Comparison of ENCODE assay signal across 2 cellular contexts in genomic region chr22:21922370-21923162, GRCh38.
TF ChIP-seq lines count a peak whose summit lies in the region.

No MANE protein-coding gene starts in this region.

TF ChIP-seq in K562, 482 proteins besides CTCF, POLR2A, EP300 and RAD21 (continues in another document):
- TF ChIP-seq TCF7 (IDR thresholded peaks at IDR 0.05; ENCODE audit: borderline replicate concordance) (no peak), MEIS2 (IDR thresholded peaks at IDR 0.05; ENCODE audit: partially characterized antibody) (no peak), HEY1 (CRISPR knock-in tag; IDR thresholded peaks at IDR 0.05; ENCODE audit: borderline replicate concordance) (no peak), HDAC8 (tag; IDR thresholded peaks at IDR 0.05) (0 out of 2 replicates have a peak, but pooled peaks have one; percentile 44), RBFOX2 (IDR thresholded peaks at IDR 0.05; ENCODE audit: low read depth, low read length) (peak; percentile 38; the same call in 1 of the 2 replicates), PHB (CRISPR knock-in tag; IDR thresholded peaks at IDR 0.05) (peak; percentile 30; the same call in 1 of the 2 replicates), ZNF282 (CRISPR knock-in tag; IDR thresholded peaks at IDR 0.05) (peak; percentile 56; the same call in 1 of the 2 replicates), CBFB (CRISPR knock-in tag; IDR thresholded peaks at IDR 0.05) (0 out of 2 replicates have a peak, but pooled peaks have one; percentile 46), ZNF740 (CRISPR knock-in tag; IDR thresholded peaks at IDR 0.05) (0 out of 2 replicates have a peak, but pooled peaks have one; percentile 48), ZNF740 (tag; IDR thresholded peaks at IDR 0.05) (no peak), RAD51 (IDR thresholded peaks at IDR 0.05; ENCODE audit: borderline replicate concordance, low read depth) (no peak), PHF8 (IDR thresholded peaks at IDR 0.05; ENCODE audit: borderline replicate concordance, low read length) (peak; percentile 17; the same call in 1 of the 2 replicates), YBX1 (IDR thresholded peaks at IDR 0.05) (no peak), NFE2 (IDR thresholded peaks at IDR 0.05; ENCODE audit: low read depth) (0 out of 2 replicates have a peak, but pooled peaks have one; percentile 2), BCL6 (CRISPR knock-in tag; IDR thresholded peaks at IDR 0.05) (no peak), ZNF143 (CRISPR knock-in tag; IDR thresholded peaks at IDR 0.05) (peak; percentile 28; the same call in 1 of the 2 replicates), TEAD1 (CRISPR knock-in tag; IDR thresholded peaks at IDR 0.05) (no peak), SUPT5H (IDR thresholded peaks at IDR 0.05) (peak; percentile 20; the same call in 1 of the 2 replicates)
- TF ChIP-seq, protein P1, sequence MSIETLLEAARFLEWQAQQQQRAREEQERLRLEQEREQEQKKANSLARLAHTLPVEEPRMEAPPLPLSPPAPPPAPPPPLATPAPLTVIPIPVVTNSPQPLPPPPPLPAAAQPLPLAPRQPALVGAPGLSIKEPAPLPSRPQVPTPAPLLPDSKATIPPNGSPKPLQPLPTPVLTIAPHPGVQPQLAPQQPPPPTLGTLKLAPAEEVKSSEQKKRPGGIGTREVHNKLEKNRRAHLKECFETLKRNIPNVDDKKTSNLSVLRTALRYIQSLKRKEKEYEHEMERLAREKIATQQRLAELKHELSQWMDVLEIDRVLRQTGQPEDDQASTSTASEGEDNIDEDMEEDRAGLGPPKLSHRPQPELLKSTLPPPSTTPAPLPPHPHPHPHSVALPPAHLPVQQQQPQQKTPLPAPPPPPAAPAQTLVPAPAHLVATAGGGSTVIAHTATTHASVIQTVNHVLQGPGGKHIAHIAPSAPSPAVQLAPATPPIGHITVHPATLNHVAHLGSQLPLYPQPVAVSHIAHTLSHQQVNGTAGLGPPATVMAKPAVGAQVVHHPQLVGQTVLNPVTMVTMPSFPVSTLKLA (conservative IDR thresholded peaks at IDR 0.05) = no peak
- TF ChIP-seq, protein P2, sequence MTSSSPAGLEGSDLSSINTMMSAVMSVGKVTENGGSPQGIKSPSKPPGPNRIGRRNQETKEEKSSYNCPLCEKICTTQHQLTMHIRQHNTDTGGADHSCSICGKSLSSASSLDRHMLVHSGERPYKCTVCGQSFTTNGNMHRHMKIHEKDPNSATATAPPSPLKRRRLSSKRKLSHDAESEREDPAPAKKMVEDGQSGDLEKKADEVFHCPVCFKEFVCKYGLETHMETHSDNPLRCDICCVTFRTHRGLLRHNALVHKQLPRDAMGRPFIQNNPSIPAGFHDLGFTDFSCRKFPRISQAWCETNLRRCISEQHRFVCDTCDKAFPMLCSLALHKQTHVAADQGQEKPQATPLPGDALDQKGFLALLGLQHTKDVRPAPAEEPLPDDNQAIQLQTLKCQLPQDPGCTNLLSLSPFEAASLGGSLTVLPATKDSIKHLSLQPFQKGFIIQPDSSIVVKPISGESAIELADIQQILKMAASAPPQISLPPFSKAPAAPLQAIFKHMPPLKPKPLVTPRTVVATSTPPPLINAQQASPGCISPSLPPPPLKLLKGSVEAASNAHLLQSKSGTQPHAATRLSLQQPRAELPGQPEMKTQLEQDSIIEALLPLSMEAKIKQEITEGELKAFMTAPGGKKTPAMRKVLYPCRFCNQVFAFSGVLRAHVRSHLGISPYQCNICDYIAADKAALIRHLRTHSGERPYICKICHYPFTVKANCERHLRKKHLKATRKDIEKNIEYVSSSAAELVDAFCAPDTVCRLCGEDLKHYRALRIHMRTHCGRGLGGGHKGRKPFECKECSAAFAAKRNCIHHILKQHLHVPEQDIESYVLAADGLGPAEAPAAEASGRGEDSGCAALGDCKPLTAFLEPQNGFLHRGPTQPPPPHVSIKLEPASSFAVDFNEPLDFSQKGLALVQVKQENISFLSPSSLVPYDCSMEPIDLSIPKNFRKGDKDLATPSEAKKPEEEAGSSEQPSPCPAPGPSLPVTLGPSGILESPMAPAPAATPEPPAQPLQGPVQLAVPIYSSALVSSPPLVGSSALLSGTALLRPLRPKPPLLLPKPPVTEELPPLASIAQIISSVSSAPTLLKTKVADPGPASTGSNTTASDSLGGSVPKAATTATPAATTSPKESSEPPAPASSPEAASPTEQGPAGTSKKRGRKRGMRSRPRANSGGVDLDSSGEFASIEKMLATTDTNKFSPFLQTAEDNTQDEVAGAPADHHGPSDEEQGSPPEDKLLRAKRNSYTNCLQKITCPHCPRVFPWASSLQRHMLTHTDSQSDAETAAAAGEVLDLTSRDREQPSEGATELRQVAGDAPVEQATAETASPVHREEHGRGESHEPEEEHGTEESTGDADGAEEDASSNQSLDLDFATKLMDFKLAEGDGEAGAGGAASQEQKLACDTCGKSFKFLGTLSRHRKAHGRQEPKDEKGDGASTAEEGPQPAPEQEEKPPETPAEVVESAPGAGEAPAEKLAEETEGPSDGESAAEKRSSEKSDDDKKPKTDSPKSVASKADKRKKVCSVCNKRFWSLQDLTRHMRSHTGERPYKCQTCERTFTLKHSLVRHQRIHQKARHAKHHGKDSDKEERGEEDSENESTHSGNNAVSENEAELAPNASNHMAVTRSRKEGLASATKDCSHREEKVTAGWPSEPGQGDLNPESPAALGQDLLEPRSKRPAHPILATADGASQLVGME (CRISPR knock-in tag; IDR thresholded peaks at IDR 0.05) = no peak
- TF ChIP-seq, protein P3, sequence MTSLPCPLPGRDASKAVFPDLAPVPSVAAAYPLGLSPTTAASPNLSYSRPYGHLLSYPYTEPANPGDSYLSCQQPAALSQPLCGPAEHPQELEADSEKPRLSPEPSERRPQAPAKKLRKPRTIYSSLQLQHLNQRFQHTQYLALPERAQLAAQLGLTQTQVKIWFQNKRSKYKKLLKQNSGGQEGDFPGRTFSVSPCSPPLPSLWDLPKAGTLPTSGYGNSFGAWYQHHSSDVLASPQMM (CRISPR knock-in tag; IDR thresholded peaks at IDR 0.05) = no peak
- TF ChIP-seq, protein P4, sequence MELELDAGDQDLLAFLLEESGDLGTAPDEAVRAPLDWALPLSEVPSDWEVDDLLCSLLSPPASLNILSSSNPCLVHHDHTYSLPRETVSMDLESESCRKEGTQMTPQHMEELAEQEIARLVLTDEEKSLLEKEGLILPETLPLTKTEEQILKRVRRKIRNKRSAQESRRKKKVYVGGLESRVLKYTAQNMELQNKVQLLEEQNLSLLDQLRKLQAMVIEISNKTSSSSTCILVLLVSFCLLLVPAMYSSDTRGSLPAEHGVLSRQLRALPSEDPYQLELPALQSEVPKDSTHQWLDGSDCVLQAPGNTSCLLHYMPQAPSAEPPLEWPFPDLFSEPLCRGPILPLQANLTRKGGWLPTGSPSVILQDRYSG (tag; conservative IDR thresholded peaks at IDR 0.05; ENCODE audit: low read depth) = no peak

TF ChIP-seq in endothelial cell of umbilical vein, 7 proteins besides CTCF, POLR2A, EP300 and RAD21:
- no peak for TF ChIP-seq EZH2 (IDR thresholded peaks at IDR 0.05; ENCODE audit: borderline replicate concordance, low read depth, low read length, severe bottlenecking)
- peak; percentile 33 for TF ChIP-seq POLR2AphosphoS5 (IDR thresholded peaks at IDR 0.05; ENCODE audit: insufficient read depth, low read depth, low read length)
- TF ChIP-seq JUN (IDR thresholded peaks at IDR 0.05; ENCODE audit: borderline replicate concordance, insufficient read depth, insufficient read length, low read depth) = no peak
- TF ChIP-seq, protein P5, sequence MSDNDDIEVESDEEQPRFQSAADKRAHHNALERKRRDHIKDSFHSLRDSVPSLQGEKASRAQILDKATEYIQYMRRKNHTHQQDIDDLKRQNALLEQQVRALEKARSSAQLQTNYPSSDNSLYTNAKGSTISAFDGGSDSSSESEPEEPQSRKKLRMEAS (IDR thresholded peaks at IDR 0.05; ENCODE audit: insufficient read depth, insufficient read length) = no peak
